17 cellular contexts compared by ENCODE assay signal in the genomic region with DNA sequence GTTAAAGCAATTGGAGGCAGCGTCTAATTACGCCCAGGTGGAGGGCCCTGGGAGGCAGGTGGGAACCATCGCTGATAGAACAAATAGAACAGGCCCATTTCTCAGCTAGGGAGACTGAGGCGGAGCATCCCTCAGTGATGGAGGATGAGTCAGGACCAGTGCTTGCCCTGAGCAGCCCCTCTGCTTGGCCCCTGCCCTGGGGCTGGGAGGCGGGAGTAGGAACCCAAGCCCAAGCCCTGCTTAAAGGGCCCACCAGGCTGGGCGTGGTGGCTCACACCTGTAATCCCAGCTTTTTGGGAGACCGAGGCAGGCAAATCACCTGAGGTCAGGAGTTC.
"Had no signal": no experiment of that assay in that cellular context is flagged by ENCODE, and none has a peak within 500 bp of the region (broad histone marks: within the 10 kb centered on the region; RNA-seq: fewer than 3 reads in every experiment).

No MANE protein-coding gene starts in this region.

- H3K4me3 ChIP-seq: right atrium auricular region, smooth muscle cell, suprapubic skin, thyroid gland, upper lobe of left lung, uterus had no signal

- ATAC-seq: foreskin keratinocyte; naive thymus-derived CD4-positive, alpha-beta T cell; stimulated activated effector memory CD8-positive, alpha-beta T cell treated with anti-CD3 and anti-CD28 coated beads, Interleukin-12 subunit alpha, Interleukin-12 subunit beta, amount 100 ng/mL, for 72 hours; stimulated activated naive CD8-positive, alpha-beta T cell treated with anti-CD3 and anti-CD28 coated beads, Interleukin-15, Interleukin-2, amounts not matched to agents 100 U/mL and 50 U/mL, for 24 hours had no signal

- H3K36me3 ChIP-seq: neutrophil, right atrium auricular region, suprapubic skin, thyroid gland, upper lobe of left lung, uterus had no signal

- H3K36me3 Mint-ChIP-seq: stimulated activated effector memory CD8-positive, alpha-beta T cell treated with anti-CD3 and anti-CD28 coated beads, Interleukin-12 subunit alpha, Interleukin-12 subunit beta, amount 100 ng/mL, for 72 hours had no signal

- H3K27me3 ChIP-seq: foreskin keratinocyte, neutrophil, right atrium auricular region, suprapubic skin, thyroid gland, upper lobe of left lung, uterus had no signal

- DNase-seq: dermis blood vessel endothelial cell; erythroblast; foreskin keratinocyte; hippocampal formation; naive thymus-derived CD4-positive, alpha-beta T cell; nephron progenitor cell; stimulated activated CD4-positive, alpha-beta T cell treated with anti-CD3 and anti-CD28 coated beads, Interleukin-4, amount 100 ng/mL, for 1 hour; stimulated activated CD8-positive, alpha-beta memory T cell treated with anti-CD3 and anti-CD28 coated beads, Interleukin-4, amount 100 ng/mL, for 48 hours; stimulated activated naive CD8-positive, alpha-beta T cell treated with anti-CD3 and anti-CD28 coated beads, Interleukin-15, Interleukin-2, amounts not matched to agents 100 U/mL and 50 U/mL, for 24 hours; uterus had no signal

- H3K27me3 Mint-ChIP-seq: naive thymus-derived CD4-positive, alpha-beta T cell had no signal

- H3K4me3 Mint-ChIP-seq: naive thymus-derived CD4-positive, alpha-beta T cell; nephron progenitor cell; stimulated activated effector memory CD8-positive, alpha-beta T cell treated with anti-CD3 and anti-CD28 coated beads, Interleukin-12 subunit alpha, Interleukin-12 subunit beta, amount 100 ng/mL, for 72 hours had no signal

- H3K9me3 Mint-ChIP-seq: stimulated activated effector memory CD8-positive, alpha-beta T cell treated with anti-CD3 and anti-CD28 coated beads, Interleukin-12 subunit alpha, Interleukin-12 subunit beta, amount 100 ng/mL, for 72 hours had no signal

- H3K4me2 ChIP-seq: smooth muscle cell had no signal

- H3K9me3 ChIP-seq: neutrophil, right atrium auricular region, suprapubic skin, thyroid gland, upper lobe of left lung, uterus had no signal

- H3K27ac ChIP-seq: foreskin keratinocyte, neutrophil, right atrium auricular region, suprapubic skin, thyroid gland, upper lobe of left lung, uterus had no signal
